37 cellular contexts compared by ENCODE assay signal in genomic region chr2:9149388-9149660, GRCh38. TPM values are rescaled to one million over a fixed set of nuclear protein-coding genes. Genes with fewer than 3 reads are reported as not detected.
"Had no signal": no experiment of that assay in that cellular context is flagged by ENCODE, and none has a peak within 500 bp of the region (broad histone marks: within the 10 kb centered on the region; RNA-seq: fewer than 3 reads in every experiment).

No MANE protein-coding gene starts in this region.

- H3K4me3 ChIP-seq: adrenal gland, ascending aorta, body of pancreas, breast epithelium, cardiac muscle cell had no signal

- DNase-seq: activated effector memory CD4-positive, alpha-beta T cell treated with anti-CD3 and anti-CD28 coated beads, Interleukin-2, amount 50 U/mL, for 16 hours; activated effector memory CD4-positive, alpha-beta T cell treated with Interleukin-2 at 50 U/mL for 16 hours; activated gamma-delta T cell; activated gamma-delta T cell treated with Interleukin-2 at 50 U/mL for 16 hours; activated naive CD4-positive, alpha-beta T cell; activated naive CD4-positive, alpha-beta T cell treated with anti-CD3 and anti-CD28 coated beads for 36 hours; activated naive CD4-positive, alpha-beta T cell treated with anti-CD3 and anti-CD28 coated beads, Interleukin-2, amount 10 ng/mL, durations not matched to agents 7 days and 5 days; activated naive CD4-positive, alpha-beta T cell treated with anti-CD3 and anti-CD28 coated beads, Interleukin-2, amount 50 U/mL, for 16 hours; activated naive CD4-positive, alpha-beta T cell treated with Interleukin-2 at 50 U/mL for 16 hours; activated naive CD8-positive, alpha-beta T cell treated with anti-CD3 and anti-CD28 coated beads for 36 hours; activated naive CD8-positive, alpha-beta T cell treated with anti-CD3 and anti-CD28 coated beads, Interleukin-2, amount 10 ng/mL, durations not matched to agents 7 days and 5 days; activated naive CD8-positive, alpha-beta T cell treated with anti-CD3 and anti-CD28 coated beads, Interleukin-2, amount 50 U/mL, for 24 hours; activated T-cell treated with anti-CD3 and anti-CD28 coated beads, Interleukin-2, amount 50 U/mL, for 1 hour; activated T-cell treated with anti-CD3 and anti-CD28 coated beads, Interleukin-2, amount 50 U/mL, for 24 hours; activated T-cell treated with anti-CD3 and anti-CD28 coated beads, Interleukin-2, amount 50 U/mL, for 4 hours; activated T-cell treated with anti-CD3 and anti-CD28 coated beads, Interleukin-2, amount 50 U/mL, for 72 hours; adrenal gland; amniotic stem cell; amygdala; aorta; body of pancreas; brain microvascular endothelial cell; central memory CD4-positive, alpha-beta T cell; cerebellar nuclear complex had no signal

- H3K9me3 ChIP-seq: adrenal gland, ascending aorta, body of pancreas, breast epithelium had no signal

- H3K27me3 ChIP-seq: adrenal gland, ascending aorta, body of pancreas, brain microvascular endothelial cell, breast epithelium, cardiac muscle cell had no signal

- H3K4me1 ChIP-seq: adrenal gland had no signal

- FAIRE-seq: astrocyte, bronchial epithelial cell had no signal

- H3K9me3 Mint-ChIP-seq: activated naive CD4-positive, alpha-beta T cell treated with anti-CD3 and anti-CD28 coated beads for 36 hours; activated naive CD4-positive, alpha-beta T cell treated with anti-CD3 and anti-CD28 coated beads, Interleukin-2, amount 10 ng/mL, durations not matched to agents 7 days and 5 days; activated naive CD4-positive, alpha-beta T cell treated with anti-CD3 and anti-CD28 coated beads, Interleukin-2, amount 50 U/mL, for 24 hours; activated naive CD4-positive, alpha-beta T cell treated with anti-CD3 and anti-CD28 coated beads, Interleukin-2, amount 50 U/mL, for 72 hours; activated naive CD8-positive, alpha-beta T cell treated with anti-CD3 and anti-CD28 coated beads for 36 hours; activated naive CD8-positive, alpha-beta T cell treated with anti-CD3 and anti-CD28 coated beads, Interleukin-2, amount 10 ng/mL, durations not matched to agents 7 days and 5 days; activated naive CD8-positive, alpha-beta T cell treated with anti-CD3 and anti-CD28 coated beads, Interleukin-2, amount 50 U/mL, for 24 hours; activated T-cell treated with anti-CD3 and anti-CD28 coated beads, Interleukin-2, amount 50 U/mL, for 24 hours; activated T-cell treated with anti-CD3 and anti-CD28 coated beads, Interleukin-2, amount 50 U/mL, for 4 hours; activated T-cell treated with anti-CD3 and anti-CD28 coated beads, Interleukin-2, amount 50 U/mL, for 72 hours; activated T-helper 1 cell treated with anti-CD3 and anti-CD28 coated beads, Interleukin-12 subunit alpha, Interleukin-12 subunit beta, Interleukin-2, Interleukin-4 antibody, amounts not matched to agents 30 ng/mL and 10 ng/mL and 1 ng/mL, durations not matched to agents 14 hours and 24 hours and 36 hours; activated T-helper 17 cell treated with anti-CD3 and anti-CD28 coated beads, Interleukin-2, amount 50 U/mL, for 72 hours; activated T-helper 2 cell treated with anti-CD3 and anti-CD28 coated beads, Interferon-gamma antibody, Interleukin-2, Interleukin-4, amounts not matched to agents 10 μg/mL and 5 μg/mL and 100 μg/mL, durations not matched to agents 14 hours and 24 hours and 36 hours; central memory CD8-positive, alpha-beta T cell had no signal

- ATAC-seq: activated naive CD4-positive, alpha-beta T cell treated with anti-CD3 and anti-CD28 coated beads, Interleukin-2, amount 50 U/mL, for 72 hours; activated naive CD8-positive, alpha-beta T cell treated with anti-CD3 and anti-CD28 coated beads, Interleukin-2, amount 50 U/mL, for 24 hours; activated T-cell treated with anti-CD3 and anti-CD28 coated beads, Interleukin-2, amount 50 U/mL, for 4 hours; activated T-cell treated with anti-CD3 and anti-CD28 coated beads, Interleukin-2, amount 50 U/mL, for 72 hours; activated T-helper 17 cell treated with anti-CD3 and anti-CD28 coated beads, Interleukin-2, amount 50 U/mL, for 72 hours; body of pancreas had no signal

- H3K36me3 ChIP-seq: adrenal gland, ascending aorta, brain microvascular endothelial cell, breast epithelium, cardiac muscle cell had no signal

- H3K4me3 Mint-ChIP-seq: activated naive CD4-positive, alpha-beta T cell treated with anti-CD3 and anti-CD28 coated beads for 36 hours; activated naive CD4-positive, alpha-beta T cell treated with anti-CD3 and anti-CD28 coated beads, Interleukin-2, amount 10 ng/mL, durations not matched to agents 7 days and 5 days; activated naive CD4-positive, alpha-beta T cell treated with anti-CD3 and anti-CD28 coated beads, Interleukin-2, amount 50 U/mL, for 24 hours; activated naive CD8-positive, alpha-beta T cell; activated naive CD8-positive, alpha-beta T cell treated with anti-CD3 and anti-CD28 coated beads for 36 hours; activated naive CD8-positive, alpha-beta T cell treated with anti-CD3 and anti-CD28 coated beads, Interleukin-2, amount 10 ng/mL, durations not matched to agents 7 days and 5 days; activated naive CD8-positive, alpha-beta T cell treated with anti-CD3 and anti-CD28 coated beads, Interleukin-2, amount 50 U/mL, for 24 hours; activated T-cell treated with anti-CD3 and anti-CD28 coated beads, Interleukin-2, amount 50 U/mL, for 24 hours; activated T-cell treated with anti-CD3 and anti-CD28 coated beads, Interleukin-2, amount 50 U/mL, for 4 hours; activated T-cell treated with anti-CD3 and anti-CD28 coated beads, Interleukin-2, amount 50 U/mL, for 72 hours; activated T-helper 1 cell treated with anti-CD3 and anti-CD28 coated beads, Interleukin-12 subunit alpha, Interleukin-12 subunit beta, Interleukin-2, Interleukin-4 antibody, amounts not matched to agents 30 ng/mL and 10 ng/mL and 1 ng/mL, durations not matched to agents 14 hours and 24 hours and 36 hours; activated T-helper 17 cell treated with anti-CD3 and anti-CD28 coated beads, Interleukin-2, amount 50 U/mL, for 72 hours; brain; central memory CD8-positive, alpha-beta T cell had no signal

- H3K4me1 Mint-ChIP-seq: activated naive CD4-positive, alpha-beta T cell treated with anti-CD3 and anti-CD28 coated beads, Interleukin-2, amount 10 ng/mL, durations not matched to agents 7 days and 5 days; activated naive CD4-positive, alpha-beta T cell treated with anti-CD3 and anti-CD28 coated beads, Interleukin-2, amount 50 U/mL, for 24 hours; activated naive CD8-positive, alpha-beta T cell treated with anti-CD3 and anti-CD28 coated beads for 36 hours; activated naive CD8-positive, alpha-beta T cell treated with anti-CD3 and anti-CD28 coated beads, Interleukin-2, amount 10 ng/mL, durations not matched to agents 7 days and 5 days; activated naive CD8-positive, alpha-beta T cell treated with anti-CD3 and anti-CD28 coated beads, Interleukin-2, amount 50 U/mL, for 24 hours; activated T-helper 17 cell treated with anti-CD3 and anti-CD28 coated beads, Interleukin-2, amount 50 U/mL, for 72 hours had no signal

- H3K27ac ChIP-seq: adrenal gland, ascending aorta, body of pancreas, brain microvascular endothelial cell, breast epithelium, cardiac muscle cell had no signal

- H3K27ac Mint-ChIP-seq: activated naive CD4-positive, alpha-beta T cell treated with anti-CD3 and anti-CD28 coated beads for 36 hours; activated naive CD4-positive, alpha-beta T cell treated with anti-CD3 and anti-CD28 coated beads, Interleukin-2, amount 10 ng/mL, durations not matched to agents 7 days and 5 days; activated naive CD4-positive, alpha-beta T cell treated with anti-CD3 and anti-CD28 coated beads, Interleukin-2, amount 50 U/mL, for 24 hours; activated naive CD4-positive, alpha-beta T cell treated with anti-CD3 and anti-CD28 coated beads, Interleukin-2, amount 50 U/mL, for 72 hours; activated naive CD8-positive, alpha-beta T cell; activated naive CD8-positive, alpha-beta T cell treated with anti-CD3 and anti-CD28 coated beads for 36 hours; activated naive CD8-positive, alpha-beta T cell treated with anti-CD3 and anti-CD28 coated beads, Interleukin-2, amount 10 ng/mL, durations not matched to agents 7 days and 5 days; activated naive CD8-positive, alpha-beta T cell treated with anti-CD3 and anti-CD28 coated beads, Interleukin-2, amount 50 U/mL, for 24 hours; activated T-cell treated with anti-CD3 and anti-CD28 coated beads, Interleukin-2, amount 50 U/mL, for 24 hours; activated T-cell treated with anti-CD3 and anti-CD28 coated beads, Interleukin-2, amount 50 U/mL, for 72 hours; activated T-helper 1 cell treated with anti-CD3 and anti-CD28 coated beads, Interleukin-12 subunit alpha, Interleukin-12 subunit beta, Interleukin-2, Interleukin-4 antibody, amounts not matched to agents 30 ng/mL and 10 ng/mL and 1 ng/mL, durations not matched to agents 14 hours and 24 hours and 36 hours; activated T-helper 17 cell treated with anti-CD3 and anti-CD28 coated beads, Interleukin-2, amount 50 U/mL, for 72 hours; activated T-helper 2 cell treated with anti-CD3 and anti-CD28 coated beads, Interferon-gamma antibody, Interleukin-2, Interleukin-4, amounts not matched to agents 10 μg/mL and 5 μg/mL and 100 μg/mL, durations not matched to agents 14 hours and 24 hours and 36 hours; brain had no signal

RNA-seq across cellular contexts. Expression of gene ASAP2, which starts 57.3 kb away (rescaled TPM):
- total RNA-seq: activated naive CD8-positive, alpha-beta T cell treated with anti-CD3 and anti-CD28 coated beads, Interleukin-2, amount 10 ng/mL, durations not matched to agents 7 days and 5 days had no signal
